33 cellular contexts compared by ENCODE assay signal in genomic region chr16:53571763-53572162, GRCh38.
"Had no signal": no experiment of that assay in that cellular context is flagged by ENCODE, and none has a peak within 500 bp of the region (broad histone marks: within the 10 kb centered on the region; RNA-seq: fewer than 3 reads in every experiment).

No MANE protein-coding gene starts in this region.

- FAIRE-seq: astrocyte, bronchial epithelial cell had no signal

- H3K27ac ChIP-seq: adrenal gland, ascending aorta, body of pancreas, brain microvascular endothelial cell, breast epithelium, cardiac muscle cell had no signal

- H3K4me1 ChIP-seq: adrenal gland, ascending aorta, body of pancreas, breast epithelium had no signal

- H3K4me3 ChIP-seq: adrenal gland, ascending aorta, body of pancreas, breast epithelium, cardiac muscle cell had no signal

- H3K36me3 ChIP-seq: adrenal gland, ascending aorta, brain microvascular endothelial cell, breast epithelium, cardiac muscle cell had no signal

- DNase-seq: activated effector memory CD4-positive, alpha-beta T cell treated with anti-CD3 and anti-CD28 coated beads, Interleukin-2, amount 50 U/mL, for 16 hours; activated effector memory CD4-positive, alpha-beta T cell treated with Interleukin-2 at 50 U/mL for 16 hours; activated gamma-delta T cell; activated gamma-delta T cell treated with Interleukin-2 at 50 U/mL for 16 hours; activated naive CD4-positive, alpha-beta T cell; activated naive CD4-positive, alpha-beta T cell treated with anti-CD3 and anti-CD28 coated beads for 36 hours; activated naive CD4-positive, alpha-beta T cell treated with anti-CD3 and anti-CD28 coated beads, Interleukin-2, amount 10 ng/mL, durations not matched to agents 7 days and 5 days; activated naive CD4-positive, alpha-beta T cell treated with anti-CD3 and anti-CD28 coated beads, Interleukin-2, amount 50 U/mL, for 16 hours; activated naive CD4-positive, alpha-beta T cell treated with Interleukin-2 at 50 U/mL for 16 hours; activated naive CD8-positive, alpha-beta T cell treated with anti-CD3 and anti-CD28 coated beads for 36 hours; activated naive CD8-positive, alpha-beta T cell treated with anti-CD3 and anti-CD28 coated beads, Interleukin-2, amount 10 ng/mL, durations not matched to agents 7 days and 5 days; activated naive CD8-positive, alpha-beta T cell treated with anti-CD3 and anti-CD28 coated beads, Interleukin-2, amount 50 U/mL, for 24 hours; activated T-cell treated with anti-CD3 and anti-CD28 coated beads, Interleukin-2, amount 50 U/mL, for 24 hours; activated T-cell treated with anti-CD3 and anti-CD28 coated beads, Interleukin-2, amount 50 U/mL, for 4 hours; activated T-cell treated with anti-CD3 and anti-CD28 coated beads, Interleukin-2, amount 50 U/mL, for 48 hours; activated T-cell treated with anti-CD3 and anti-CD28 coated beads, Interleukin-2, amount 50 U/mL, for 72 hours; adrenal gland; amniotic stem cell; amygdala; anterior cingulate cortex; aorta; body of pancreas; brain microvascular endothelial cell; caudate nucleus; central memory CD4-positive, alpha-beta T cell; cerebellar nuclear complex had no signal

- H3K27me3 ChIP-seq: adrenal gland, ascending aorta, body of pancreas, brain microvascular endothelial cell, breast epithelium, cardiac muscle cell had no signal

- H3K9me3 ChIP-seq: adrenal gland, body of pancreas had no signal

- ATAC-seq: activated naive CD4-positive, alpha-beta T cell treated with anti-CD3 and anti-CD28 coated beads, Interleukin-2, amount 50 U/mL, for 72 hours; activated naive CD8-positive, alpha-beta T cell treated with anti-CD3 and anti-CD28 coated beads, Interleukin-2, amount 50 U/mL, for 24 hours; activated T-cell treated with anti-CD3 and anti-CD28 coated beads, Interleukin-2, amount 50 U/mL, for 4 hours; activated T-cell treated with anti-CD3 and anti-CD28 coated beads, Interleukin-2, amount 50 U/mL, for 72 hours; activated T-helper 17 cell treated with anti-CD3 and anti-CD28 coated beads, Interleukin-2, amount 50 U/mL, for 72 hours; body of pancreas had no signal
